34 cellular contexts compared by ENCODE assay signal in genomic region chr20:47178277-47178676, GRCh38.
"Had no signal": no experiment of that assay in that cellular context is flagged by ENCODE, and none has a peak within 500 bp of the region (broad histone marks: within the 10 kb centered on the region; RNA-seq: fewer than 3 reads in every experiment).

No MANE protein-coding gene starts in this region.

- H3K4me2 ChIP-seq: KMS-11 had no signal

- H3K27me3 ChIP-seq: MG63 had no signal

- H3K27ac ChIP-seq: KMS-11 had no signal

- H3K9ac ChIP-seq: KMS-11 had no signal

- H3K4me3 ChIP-seq: MG63 had no signal

- DNase-seq: Karpas-422, Kasumi-1, MG63, MV-4-11, NCI-H1048, NCI-H1092, NCI-H1092 treated with DMSO at 0.1 percent for 48 hours, NCI-H1105, NCI-H1105 treated with DMSO at 0.1 percent for 48 hours, NCI-H1417, NCI-H1417 treated with DMSO at 0.1 percent for 48 hours, NCI-H1436, NCI-H1436 treated with DMSO at 0.1 percent for 48 hours, NCI-H146, NCI-H1694, NCI-H1694 treated with DMSO at 0.1 percent for 48 hours, NCI-H187, NCI-H187 treated with DMSO at 0.1 percent for 48 hours, NCI-H1930, NCI-H2029, NCI-H2029 treated with DMSO at 0.1 percent for 48 hours, NCI-H2081, NCI-H2081 treated with DMSO at 0.1 percent for 48 hours, NCI-H2107, NCI-H2171, NCI-H2171 treated with DMSO at 0.1 percent for 48 hours, NCI-H2227 treated with DMSO at 0.1 percent for 48 hours, NCI-H226, NCI-H345, NCI-H446, NCI-H446 treated with DMSO at 0.1 percent for 48 hours, NCI-H510A, NCI-H510A treated with DMSO at 0.1 percent for 48 hours had no signal
